In the genomic region with DNA sequence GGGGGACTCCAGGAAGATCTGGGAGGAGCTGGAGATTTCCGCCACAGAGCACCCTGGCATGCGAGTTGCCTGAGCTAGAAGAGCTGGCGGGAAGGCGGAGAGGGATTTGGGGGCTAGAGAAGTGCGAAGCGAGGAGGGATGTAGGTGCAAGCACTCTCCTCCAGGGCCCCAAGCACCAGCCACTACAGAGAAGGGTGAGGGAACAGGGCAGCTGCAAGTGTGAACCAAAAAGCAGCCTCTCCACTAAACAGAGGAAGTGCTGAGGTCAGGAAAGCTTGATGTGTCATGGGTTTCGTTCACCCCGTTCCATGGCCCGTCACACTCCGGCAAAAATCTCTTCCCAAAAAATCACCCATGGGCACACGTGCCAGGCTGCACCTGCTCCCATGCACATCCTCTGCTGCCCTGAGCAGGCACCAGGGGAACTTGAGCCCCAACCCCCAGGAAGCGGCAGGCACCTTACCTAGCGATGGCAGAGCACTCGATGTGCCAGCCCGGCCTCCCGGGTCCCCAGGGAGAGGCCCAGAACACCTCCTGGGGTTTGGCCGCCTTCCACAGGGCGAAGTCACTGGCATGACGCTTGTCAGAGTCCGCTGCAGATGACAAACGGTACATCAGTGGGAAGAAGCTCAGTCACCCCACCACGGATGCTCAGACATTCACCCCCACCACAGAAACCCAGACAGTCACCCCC, we compare ENCODE assay signal across 8 cellular contexts. TPM values are rescaled to one million over a fixed set of nuclear protein-coding genes. Genes with fewer than 3 reads are reported as not detected.
DNase-seq lines count a peak whose midpoint lies in the region; ATAC-seq, FAIRE-seq and TF ChIP-seq lines count a peak whose summit lies in the region.

No MANE protein-coding gene starts in this region.

- H3K4me3 ChIP-seq in KMS-11 (IDR thresholded peaks at IDR 0.05; ENCODE audit: insufficient read depth, low read depth, low read length), result no peak overlapping the region
- no peak overlapping the region for H3K4me3 ChIP-seq in suprapubic skin

- TF ChIP-seq POLR2A in suprapubic skin (IDR thresholded peaks at IDR 0.05), result no peak

- no peaks in the 10 kb centered on the region for H3K36me3 ChIP-seq in KMS-11 (ENCODE audit: insufficient read depth)
- peaks cover 56% of the 10 kb centered on the region for H3K36me3 ChIP-seq in suprapubic skin

- 88% methylated on average over 21 of the region's 22 CpGs for WGBS in suprapubic skin

- H3K4me2 ChIP-seq in KMS-11, result peak overlapping the region; percentile 39; the same call in 1 of the 2 replicates

- H3K9ac ChIP-seq in KMS-11, result no peak overlapping the region

- TF ChIP-seq CTCF in KMS-11 (conservative IDR thresholded peaks at IDR 0.05; ENCODE audit: low read depth, low read length) (no peak), D721Med (IDR thresholded peaks at IDR 0.05; ENCODE audit: insufficient read depth, missing control alignments) (no peak), suprapubic skin (IDR thresholded peaks at IDR 0.05) (no peak)

- no peak for FAIRE-seq in D721Med (lab: Jason Lieb, UNC)

- no peak overlapping the region for H2AFZ ChIP-seq in KMS-11 (ENCODE audit: low read depth)

- H3K79me2 ChIP-seq in KMS-11 (ENCODE audit: insufficient read depth, low read depth), result no peaks in the 10 kb centered on the region

- no peak for TF ChIP-seq EP300 in suprapubic skin (IDR thresholded peaks at IDR 0.05)

- ATAC-seq in GM18511 (IDR thresholded peaks at IDR 0.05; ENCODE audit: unreplicated experiment) (peak; percentile 86), GM21529 (IDR thresholded peaks at IDR 0.05; ENCODE audit: unreplicated experiment) (peak; percentile 73)

- DNase-seq in medulla oblongata (ENCODE audit: extremely low spot score) (peak; percentile 42), DMS79 treated with DMSO at 0.1 percent for 48 hours (lab: John Stamatoyannopoulos, UW) (no peak), D721Med (ENCODE audit: insufficient read length, low spot score) (no peak), suprapubic skin (ENCODE audit: low spot score in 2 of 2) (no peak), NOMO-1 treated with dmso at 0.1 percent for 144 hours (lab: John Stamatoyannopoulos, UW; ENCODE audit: unreplicated experiment) (no peak)

- H3K27ac ChIP-seq in KMS-11 (peak overlapping the region; percentile 62), suprapubic skin (no peak overlapping the region)

- H3K27me3 ChIP-seq in KMS-11 (ENCODE audit: insufficient read depth, low read depth) (no peaks in the 10 kb centered on the region), suprapubic skin (no peaks in the 10 kb centered on the region)

- H3K4me1 ChIP-seq in KMS-11 (ENCODE audit: low read depth, poor library complexity, severe bottlenecking) (no peaks in the 10 kb centered on the region), suprapubic skin (no peaks in the 10 kb centered on the region)

- no peaks in the 10 kb centered on the region for H4K20me1 ChIP-seq in KMS-11 (ENCODE audit: insufficient read depth)

- H3K9me3 ChIP-seq in suprapubic skin, result no peaks in the 10 kb centered on the region

RNA-seq across cellular contexts. Expression of a gene that starts 29.3 kb away (rescaled TPM):
- 100 to 1,000 TPM in 2 of 4 donors, 10 to 100 TPM in 2; 35.1 to 130 (median 80.9) TPM for total RNA-seq in suprapubic skin

RNA-seq across cellular contexts. Expression of a gene that starts 36.8 kb away (rescaled TPM):
- total RNA-seq in suprapubic skin, result 10 to 100 TPM; 10.6 to 25.7 (median 19.9) TPM
